18 cellular contexts compared by ENCODE assay signal in the genomic region with DNA sequence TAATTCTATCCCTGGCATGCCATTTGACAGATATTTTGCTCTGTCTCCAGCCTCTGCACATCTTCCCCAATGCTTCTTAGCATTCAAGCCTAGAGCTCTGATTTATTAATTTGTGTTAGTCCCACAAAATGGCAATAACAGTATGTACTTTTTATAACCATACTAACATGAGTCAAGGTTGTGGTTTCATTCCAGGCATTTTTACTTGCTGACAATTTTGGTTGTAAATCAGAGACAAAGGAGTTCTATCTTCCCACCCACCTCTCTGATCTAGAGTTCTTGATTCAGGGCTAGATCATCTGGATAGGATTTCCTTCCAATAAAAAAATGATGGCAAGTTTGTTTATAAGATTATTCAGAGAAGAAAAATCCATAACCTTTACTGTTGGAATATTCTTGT. TPM values are rescaled to one million over a fixed set of nuclear protein-coding genes. Genes with fewer than 3 reads are reported as not detected.
DNase-seq lines count a peak whose midpoint lies in the region; ATAC-seq and TF ChIP-seq lines count a peak whose summit lies in the region.
"Had no signal": no experiment of that assay in that cellular context is flagged by ENCODE, and none has a peak within 500 bp of the region (broad histone marks: within the 10 kb centered on the region; RNA-seq: fewer than 3 reads in every experiment).

No MANE protein-coding gene starts in this region.

- H3K27ac ChIP-seq in IMR-90 (ENCODE audit: insufficient read depth, low read length), result no peak overlapping the region
- H3K27ac ChIP-seq in brain microvascular endothelial cell, result peak overlapping the region; percentile 14
- no peak overlapping the region for H3K27ac ChIP-seq in endodermal cell (ENCODE audit: low read depth, low read length)
- H3K27ac ChIP-seq: neutrophil had no signal

- H3K4me3 ChIP-seq in AG09309 (ENCODE audit: control insufficient read depth, low read depth, low read length) (no peak overlapping the region), IMR-90 (ENCODE audit: insufficient read depth, low read depth, low read length) (no peak overlapping the region), brain microvascular endothelial cell (ENCODE audit: low read depth, low read length) (no peak overlapping the region), kidney epithelial cell (ENCODE audit: low read depth, low read length) (no peak overlapping the region), endodermal cell (ENCODE audit: low read length) (no peak overlapping the region)

- H2BK5ac ChIP-seq in IMR-90 (ENCODE audit: low read depth, low read length, poor library complexity, severe bottlenecking), result peak overlapping the region; percentile 34

- H3K27me3 ChIP-seq in IMR-90 (ENCODE audit: control insufficient read depth, insufficient read depth, low read length), result no peaks in the 10 kb centered on the region
- H3K27me3 ChIP-seq in brain microvascular endothelial cell (replicated peaks), result no peaks in the 10 kb centered on the region
- H3K27me3 ChIP-seq in kidney epithelial cell (ENCODE audit: control insufficient read depth, insufficient read depth, low read length), result peaks cover 6% of the 10 kb centered on the region
- H3K27me3 ChIP-seq in endodermal cell (ENCODE audit: control insufficient read depth, insufficient read depth, low read length, poor library complexity, severe bottlenecking), result peaks cover 82% of the 10 kb centered on the region

- ATAC-seq in IMR-90 (ENCODE audit: low read depth), result peak; percentile 84
- ATAC-seq: left ventricle myocardium superior had no signal

- POLR2A ChIA-PET in IMR-90 (lab: Charles Lee; ENCODE audit: unreplicated experiment), result no interaction called here

- peak overlapping the region; percentile 59; the same call in 1 of the 2 replicates for H3K4ac ChIP-seq in IMR-90 (ENCODE audit: low read depth, low read length)

- peak overlapping the region; percentile 90; the same call in 1 of the 2 replicates for H2BK20ac ChIP-seq in IMR-90 (ENCODE audit: low read depth, low read length)

- H3K56ac ChIP-seq in IMR-90 (ENCODE audit: extremely low read depth, insufficient read depth, low read length), result no peak overlapping the region

- H3K9me3 ChIP-seq in IMR-90 (ENCODE audit: control insufficient read depth, insufficient read depth, low read length) (no peaks in the 10 kb centered on the region), endodermal cell (ENCODE audit: control insufficient read depth, low read length) (no peaks in the 10 kb centered on the region)
- H3K9me3 ChIP-seq: neutrophil had no signal

- no peak overlapping the region for H3K14ac ChIP-seq in IMR-90 (replicated peaks; ENCODE audit: low read depth, low read length)

- H3K9me1 ChIP-seq in IMR-90 (ENCODE audit: insufficient read depth, low read length), result peaks cover 13% of the 10 kb centered on the region

- peak overlapping the region; percentile 67; the same call in 1 of the 2 replicates for H3K4me2 ChIP-seq in IMR-90 (ENCODE audit: low read depth, low read length)

- dilution Hi-C loops in IMR-90 (cut with HindIII; ENCODE audit: low sequenced_read_pairs, unreplicated experiment), result no loop called here

- intact Hi-C loops in IMR-90 (cut with micrococcal nuclease), result no loop called here

- H4K5ac ChIP-seq in IMR-90 (ENCODE audit: low read depth, low read length), result no peak overlapping the region

- no peak overlapping the region for H4K91ac ChIP-seq in IMR-90 (ENCODE audit: insufficient read depth, low read depth, low read length)

- H3K4me1 ChIP-seq in IMR-90 (ENCODE audit: control insufficient read depth, insufficient read depth, low read length) (peaks cover 13% of the 10 kb centered on the region), endodermal cell (ENCODE audit: control insufficient read depth, insufficient read depth, low read length) (no peaks in the 10 kb centered on the region)

- CTCF ChIA-PET in IMR-90 (lab: Yijun Ruan, JAX), result interaction anchor here (1.0 to 1.1 kb wide), 3 partner anchors 12 to 21 kb away, joined by 3 to 4 read pairs (median 3); no protein-coding TSS in a partner anchor

- H3K36me3 Mint-ChIP-seq in endodermal cell (ENCODE audit: low read depth), result no peaks in the 10 kb centered on the region

- TF ChIP-seq CTCF in AG09309 (IDR thresholded peaks at IDR 0.05; ENCODE audit: control insufficient read depth, insufficient read depth, low read depth, low read length, missing control alignments) (no peak), IMR-90 (conservative IDR thresholded peaks at IDR 0.05; ENCODE audit: low read depth, low read length) (no peak), brain microvascular endothelial cell (IDR thresholded peaks at IDR 0.05; ENCODE audit: low read depth, low read length, missing control alignments) (no peak), kidney epithelial cell (IDR thresholded peaks at IDR 0.05; ENCODE audit: insufficient read depth, low read length, poor library complexity, severe bottlenecking) (no peak), endodermal cell (conservative IDR thresholded peaks at IDR 0.05) (no peak)

- H3K36me3 ChIP-seq in IMR-90 (ENCODE audit: control insufficient read depth, insufficient read depth, low read length) (no peaks in the 10 kb centered on the region), brain microvascular endothelial cell (replicated peaks) (no peaks in the 10 kb centered on the region), kidney epithelial cell (ENCODE audit: control insufficient read depth, insufficient read depth, low read length) (no peaks in the 10 kb centered on the region), endodermal cell (ENCODE audit: control insufficient read depth, insufficient read depth, low read length) (no peaks in the 10 kb centered on the region)
- H3K36me3 ChIP-seq: neutrophil had no signal

- H3K18ac ChIP-seq in IMR-90 (ENCODE audit: low read depth, low read length), result no peak overlapping the region; the same call in 1 of the 2 replicates

- H2AFZ ChIP-seq in IMR-90 (replicated peaks; ENCODE audit: low read length, poor library complexity), result no peak overlapping the region

- H3K79me1 ChIP-seq in IMR-90 (ENCODE audit: low read depth in 1 of 2, low read length in 2 of 2), result no peaks in the 10 kb centered on the region

- peak; percentile 93 for DNase-seq in AG09309 (ENCODE audit: low read depth)
- peak; percentile 97 for DNase-seq in IMR-90
- DNase-seq in brain microvascular endothelial cell, result peak; percentile 76
- peak; percentile 65 for DNase-seq in kidney epithelial cell (ENCODE audit: low read depth)
- no peak for DNase-seq in NCI-H446 treated with DMSO at 0.1 percent for 48 hours (lab: John Stamatoyannopoulos, UW)
- no peak for DNase-seq in stimulated activated CD4-positive, alpha-beta T cell treated with anti-CD3 and anti-CD28 coated beads, Interleukin-12 subunit alpha, Interleukin-12 subunit beta, amount 100 ng/mL, for 4 hours
- DNase-seq in effector CD4-positive, alpha-beta T cell, result no peak
- DNase-seq in endodermal cell, result no peak
- DNase-seq: activated CD4-positive, alpha-beta T cell treated with anti-CD3 and anti-CD28 coated beads, Interleukin-2, amount 50 U/mL, for 48 hours; C1 segment of cervical spinal cord; GDM1; KBM-7; left ventricle myocardium superior; stimulated activated CD4-positive, alpha-beta T cell treated with anti-CD3 and anti-CD28 coated beads, Interleukin-15, amount 100 ng/mL, for 24 hours; stimulated activated CD8-positive, alpha-beta memory T cell treated with anti-CD3 and anti-CD28 coated beads, Interleukin-4, amount 100 ng/mL, for 48 hours had no signal

- no peaks in the 10 kb centered on the region for H3K9me3 Mint-ChIP-seq in endodermal cell
- H3K9me3 Mint-ChIP-seq: T-helper 2 cell treated with Interferon-gamma antibody and Interleukin-4, amounts not matched to agents 5 μg/mL and 100 μg/mL, for 36 hours had no signal

- no peak overlapping the region for H3K4me3 Mint-ChIP-seq in endodermal cell
- H3K4me3 Mint-ChIP-seq: T-helper 2 cell treated with Interferon-gamma antibody and Interleukin-4, amounts not matched to agents 5 μg/mL and 100 μg/mL, for 36 hours had no signal

- no peak overlapping the region for H3K27ac Mint-ChIP-seq in endodermal cell
- H3K27ac Mint-ChIP-seq: T-helper 2 cell treated with Interferon-gamma antibody and Interleukin-4, amounts not matched to agents 5 μg/mL and 100 μg/mL, for 36 hours had no signal

- no peaks in the 10 kb centered on the region for H4K20me1 ChIP-seq in IMR-90 (ENCODE audit: insufficient read depth, low read length)

- peak overlapping the region in 1 of 2 experiments; percentile 43; a peak in 1 of 4 replicates for H4K8ac ChIP-seq in IMR-90 (ENCODE audit: low read depth in 2 of 2, low read length in 2 of 2)

- H2BK15ac ChIP-seq in IMR-90 (ENCODE audit: low read depth, low read length), result 0 out of 3 replicates have a peak overlapping the region, but pooled peaks have one; percentile 58

- no peaks in the 10 kb centered on the region for H3K4me1 Mint-ChIP-seq in endodermal cell

- peaks cover 71% of the 10 kb centered on the region for H3K27me3 Mint-ChIP-seq in endodermal cell (ENCODE audit: insufficient read depth)

- H3K9ac ChIP-seq in IMR-90 (ENCODE audit: low read depth, low read length) (no peak overlapping the region), endodermal cell (ENCODE audit: extremely low read depth, low read length, poor library complexity, severe bottlenecking) (no peak overlapping the region)

- in situ Hi-C loops in IMR-90 (cut with MboI; ENCODE audit: low sequenced_read_pairs), result loop anchor here (10.0 kb wide), 1 partner anchor 435 kb away; no protein-coding TSS in a partner anchor
- in situ Hi-C loops in brain microvascular endothelial cell (cut with HindIII; ENCODE audit: low pct_ligation_motif_present, low sequenced_read_pairs), result no loop called here

- no peak overlapping the region for H2AK9ac ChIP-seq in IMR-90 (replicated peaks; ENCODE audit: low read depth, low read length, poor library complexity)

- H2BK120ac ChIP-seq in IMR-90 (ENCODE audit: low read depth, low read length), result peak overlapping the region; percentile 89

- no peak for TF ChIP-seq POLR2A in IMR-90 (IDR thresholded peaks at IDR 0.05; ENCODE audit: low read depth, low read length)

- no peak for TF ChIP-seq RAD21 in IMR-90 (IDR thresholded peaks at IDR 0.05; ENCODE audit: low read length)

- no TSS peak for BruUV-seq in IMR-90 (replicated peaks; lab: Mats Ljungman, UMichigan)

- H2AK5ac ChIP-seq in IMR-90 (ENCODE audit: low read depth, low read length), result no peak overlapping the region

- H3K23ac ChIP-seq in IMR-90 (ENCODE audit: low read depth, low read length), result peak overlapping the region; percentile 25; the same call in 1 of the 2 replicates

RNA-seq across cellular contexts. Expression of a gene that starts 18.5 kb away (rescaled TPM):
- total RNA-seq in IMR-90 (2012; rRNA removed), result not detected in 2 replicates
- not detected in 2 replicates for polyA plus RNA-seq in IMR-90 (2012; rRNA removed)
- polyA plus RNA-seq in IMR-90 (2012; cell fraction: cytosol; rRNA removed), result not detected in 2 replicates
- not detected in 2 replicates for polyA plus RNA-seq in IMR-90 (2012; cell fraction: nucleus; rRNA removed; ENCODE audit: low replicate concordance)
- total RNA-seq in kidney epithelial cell, result not detected in 2 replicates
- total RNA-seq in endodermal cell, result not detected
- not detected for polyA plus RNA-seq in endodermal cell (2013, experiment 1 of 2)
- not detected for polyA plus RNA-seq in endodermal cell (2013, experiment 2 of 2)
- total RNA-seq: urinary bladder had no signal
- polyA plus RNA-seq: urinary bladder had no signal

RNA-seq across cellular contexts. Expression of a gene that starts 43.0 kb away (rescaled TPM):
- total RNA-seq in IMR-90 (2012; rRNA removed) (100.0 and 169 TPM in 2 replicates), kidney epithelial cell (57.6 and 68.4 TPM in 2 replicates), endodermal cell (10 to 100 TPM; 41.4 to 45.7 TPM)
- 110 and 156 TPM in 2 replicates for polyA plus RNA-seq in IMR-90 (2012; rRNA removed)
- polyA plus RNA-seq in IMR-90 (2012; cell fraction: cytosol; rRNA removed), result 66.6 and 103 TPM in 2 replicates
- 596 and 737 TPM in 2 replicates for polyA plus RNA-seq in IMR-90 (2012; cell fraction: nucleus; rRNA removed; ENCODE audit: low replicate concordance)
- polyA plus RNA-seq in endodermal cell (2013, experiment 1 of 2), result 72.2 TPM
- polyA plus RNA-seq in endodermal cell (2013, experiment 2 of 2), result 59.0 TPM

Comparison
In these comparisons a context has a peak if more than half of its experiments do, and no peak if none do; other contexts are left out.
1. DNase-seq: peak in AG09309 (single experiment), IMR-90 (single experiment), brain microvascular endothelial cell (single experiment) and kidney epithelial cell (single experiment); none in NCI-H446 treated with DMSO at 0.1 percent for 48 hours (single experiment), stimulated activated CD4-positive, alpha-beta T cell treated with anti-CD3 and anti-CD28 coated beads, Interleukin-12 subunit alpha, Interleukin-12 subunit beta, amount 100 ng/mL, for 4 hours (single experiment), effector CD4-positive, alpha-beta T cell (single experiment) and endodermal cell (single experiment).